ENCODE assay signal across 8 cellular contexts in genomic region chr4:173318648-173319211, GRCh38. TPM values are rescaled to one million over a fixed set of nuclear protein-coding genes. Genes with fewer than 3 reads are reported as not detected.
DNase-seq lines count a peak whose midpoint lies in the region; ATAC-seq, FAIRE-seq and TF ChIP-seq lines count a peak whose summit lies in the region.

No MANE protein-coding gene starts in this region.

- no peak overlapping the region for H3K9ac ChIP-seq in H1 (replicated peaks in 1 of 4; ENCODE audit: extremely low read depth in 1 of 4, low read depth in 3 of 4, low read length in 3 of 4)

- TF ChIP-seq POLR2A in H1 (IDR thresholded peaks at IDR 0.05; ENCODE audit: control extremely low read depth in 1 of 2, low read depth in 2 of 2, low read length in 2 of 2): no peak

- CTCF ChIA-PET in CD4-positive, alpha-beta memory T cell (lab: Charles Lee; ENCODE audit: partially characterized antibody): interaction anchor here (0.6 to 8.0 kb wide), 19 partner anchors 8 to 306 kb away, joined by 3 to 295 read pairs (median 5); partner anchors contain the start of genes HMGB2 and SAP30
- CTCF ChIA-PET in H1 (lab: Charles Lee; ENCODE audit: partially characterized antibody): interaction anchor here (0.6 to 4.9 kb wide), 21 partner anchors 10 to 740 kb away, joined by 3 to 38 read pairs (median 3); partner anchors contain the start of gene HMGB2
- CTCF ChIA-PET in naive thymus-derived CD4-positive, alpha-beta T cell (lab: Charles Lee): interaction anchor here (0.5 to 5.8 kb wide), 23 partner anchors 9 to 305 kb away, joined by 3 to 48 read pairs (median 3); partner anchors contain the start of gene SAP30

- no peaks in the 10 kb centered on the region for H3K9me3 ChIP-seq in CD4-positive, alpha-beta memory T cell (ENCODE audit: control insufficient read depth in 1 of 2, low read length in 2 of 2)
- H3K9me3 ChIP-seq in H1 (ENCODE audit: insufficient read depth in 2 of 2, low read depth in 1 of 2, low read length in 1 of 2): no peaks in the 10 kb centered on the region
- H3K9me3 ChIP-seq in naive thymus-derived CD4-positive, alpha-beta T cell (ENCODE audit: control insufficient read depth in 2 of 3, low read length in 3 of 3): no peaks in the 10 kb centered on the region

- H3K79me1 ChIP-seq in H1 (ENCODE audit: low read depth, low read length): no peaks in the 10 kb centered on the region

- H3K4me2 ChIP-seq in H1 (ENCODE audit: insufficient read depth in 1 of 2, low read depth in 2 of 2, low read length in 2 of 2): peak overlapping the region in 1 of 2 experiments; percentile 51; a peak in 2 of 4 replicates

- H3K36me3 Mint-ChIP-seq in CD4-positive, alpha-beta memory T cell: peaks cover 5 to 26% of the 10 kb centered on the region in 2 donors
- peaks cover 0 to 16% (median 5%) of the 10 kb centered on the region in 5 donors for H3K36me3 Mint-ChIP-seq in naive thymus-derived CD4-positive, alpha-beta T cell

- no peak overlapping the region for H4K91ac ChIP-seq in H1 (replicated peaks; ENCODE audit: insufficient read length, low read length)

- TF ChIP-seq CTCF in H1 (IDR thresholded peaks at IDR 0.05; ENCODE audit: control extremely low read depth in 1 of 3, insufficient read depth in 1 of 3, low read depth in 1 of 3, low read length in 3 of 3): no peak

- no peak overlapping the region for H3K27ac Mint-ChIP-seq in CD4-positive, alpha-beta memory T cell
- H3K27ac Mint-ChIP-seq in naive thymus-derived CD4-positive, alpha-beta T cell: no peak overlapping the region

- no peak overlapping the region for H3K27ac ChIP-seq in CD4-positive, alpha-beta memory T cell (ENCODE audit: low read depth, low read length)
- no peak overlapping the region for H3K27ac ChIP-seq in H1 (ENCODE audit: low read depth, low read length)
- no peak overlapping the region for H3K27ac ChIP-seq in naive thymus-derived CD4-positive, alpha-beta T cell (ENCODE audit: low read depth, low read length)

- no peak for FAIRE-seq in H1 (lab: Jason Lieb, UNC)

- H3K79me2 ChIP-seq in H1 (ENCODE audit: control insufficient read depth in 1 of 2, insufficient read depth in 2 of 2, low read length in 2 of 2): no peaks in the 10 kb centered on the region

- H3K9me3 Mint-ChIP-seq in CD4-positive, alpha-beta memory T cell: no peaks in the 10 kb centered on the region
- no peaks in the 10 kb centered on the region for H3K9me3 Mint-ChIP-seq in naive thymus-derived CD4-positive, alpha-beta T cell

- H3K4me3 ChIP-seq in CD4-positive, alpha-beta memory T cell (ENCODE audit: low read length in 2 of 2): no peak overlapping the region
- peak overlapping the region in 1 of 4 experiments; percentile 29; a peak in 1 of 8 replicates for H3K4me3 ChIP-seq in H1 (ENCODE audit: extremely low read depth in 1 of 4, insufficient read depth in 2 of 4, low read depth in 3 of 4, low read length in 4 of 4)
- H3K4me3 ChIP-seq in naive thymus-derived CD4-positive, alpha-beta T cell (ENCODE audit: low read length): no peak overlapping the region

- H3K27me3 Mint-ChIP-seq in CD4-positive, alpha-beta memory T cell: no peaks in the 10 kb centered on the region
- no peaks in the 10 kb centered on the region for H3K27me3 Mint-ChIP-seq in naive thymus-derived CD4-positive, alpha-beta T cell

- H3K23me2 ChIP-seq in H1 (ENCODE audit: low read depth, low read length): no peaks in the 10 kb centered on the region

- H2BK5ac ChIP-seq in H1 (ENCODE audit: low read depth, low read length): no peak overlapping the region

- H3K4ac ChIP-seq in H1 (replicated peaks; ENCODE audit: insufficient read length, low read depth, low read length): no peak overlapping the region

- H3K4me1 Mint-ChIP-seq in CD4-positive, alpha-beta memory T cell: peaks cover 0 to 2% (median under 1%) of the 10 kb centered on the region in 4 donors
- peaks cover 0 to 5% (median 0%) of the 10 kb centered on the region in 7 donors for H3K4me1 Mint-ChIP-seq in naive thymus-derived CD4-positive, alpha-beta T cell

- H4K5ac ChIP-seq in H1 (ENCODE audit: insufficient read length, low read depth, low read length): peak overlapping the region; percentile 74

- no peak for TF ChIP-seq RAD21 in H1 (IDR thresholded peaks at IDR 0.05 in 1 of 2, conservative IDR thresholded peaks at IDR 0.05 in 1 of 2; ENCODE audit: low read depth in 2 of 2, low read length in 2 of 2)

- H3K36me3 ChIP-seq in CD4-positive, alpha-beta memory T cell (ENCODE audit: insufficient read depth, low read length): peaks cover 4% of the 10 kb centered on the region
- peaks cover 0 to 55% (median 14%) of the 10 kb centered on the region in 4 experiments; a peak in 5 of 8 replicates for H3K36me3 ChIP-seq in H1 (ENCODE audit: control insufficient read depth in 2 of 4, insufficient read depth in 4 of 4, low read length in 3 of 4)
- peaks cover 0 to 15% (median 7%) of the 10 kb centered on the region in 3 experiments for H3K36me3 ChIP-seq in naive thymus-derived CD4-positive, alpha-beta T cell (ENCODE audit: control insufficient read depth in 2 of 3, insufficient read depth in 3 of 3, low read length in 3 of 3)

- no peaks in the 10 kb centered on the region for H3K4me1 ChIP-seq in CD4-positive, alpha-beta memory T cell (ENCODE audit: insufficient read depth, low read length)
- H3K4me1 ChIP-seq in H1 (replicated peaks in 1 of 4; ENCODE audit: control insufficient read depth in 3 of 4, insufficient read depth in 4 of 4, low read length in 3 of 4): peaks cover 0 to 4% (median 3%) of the 10 kb centered on the region in 4 experiments; a peak in 4 of 7 replicates
- H3K4me1 ChIP-seq in naive thymus-derived CD4-positive, alpha-beta T cell (ENCODE audit: control insufficient read depth in 2 of 2, insufficient read depth in 2 of 2, low read length in 2 of 2): no peaks in the 10 kb centered on the region

- POLR2A ChIA-PET in CD4-positive, alpha-beta memory T cell (lab: Charles Lee; ENCODE audit: partially characterized antibody): interaction anchor here (0.7 to 2.7 kb wide), 3 partner anchors 15 to 51 kb away, joined by 3 to 30 read pairs (median 4); partner anchors contain the start of gene HMGB2
- POLR2A ChIA-PET in H1 (lab: Charles Lee; ENCODE audit: partially characterized antibody): interaction anchor here (1.4 to 11.3 kb wide), 2 partner anchors 11 to 16 kb away, joined by 3 to 91 read pairs; partner anchors contain the start of gene HMGB2
- POLR2A ChIA-PET in naive thymus-derived CD4-positive, alpha-beta T cell (lab: Charles Lee): interaction anchor here (1.6 to 1.7 kb wide), 2 partner anchors 15 to 16 kb away, joined by 4 read pairs; partner anchors contain the start of gene HMGB2

- no peak overlapping the region for H3K4me3 Mint-ChIP-seq in CD4-positive, alpha-beta memory T cell
- H3K4me3 Mint-ChIP-seq in naive thymus-derived CD4-positive, alpha-beta T cell: no peak overlapping the region

- no peak overlapping the region for H3K14ac ChIP-seq in H1 (ENCODE audit: insufficient read length)

- no peak overlapping the region for H3K18ac ChIP-seq in H1 (ENCODE audit: extremely low read depth, low read length)

- no peak overlapping the region for H2BK15ac ChIP-seq in H1 (ENCODE audit: low read length)

- H2BK12ac ChIP-seq in H1 (ENCODE audit: low read depth, low read length): no peak overlapping the region

- no peak overlapping the region for H4K8ac ChIP-seq in H1 (ENCODE audit: extremely low read depth, insufficient read depth, low read length)

- H2AK5ac ChIP-seq in H1 (ENCODE audit: low read depth, low read length): no peak overlapping the region

- no peak overlapping the region for H3K23ac ChIP-seq in H1 (ENCODE audit: insufficient read length)

- no peak overlapping the region for H2BK20ac ChIP-seq in H1 (ENCODE audit: low read length)

- ATAC-seq in GM21529 (IDR thresholded peaks at IDR 0.05; ENCODE audit: unreplicated experiment) (peak; percentile 38), HG02678 (IDR thresholded peaks at IDR 0.05; ENCODE audit: unreplicated experiment) (no peak)
- ATAC-seq in naive thymus-derived CD4-positive, alpha-beta T cell: peak; percentile 64

- no peak for TF ChIP-seq EP300 in H1 (IDR thresholded peaks at IDR 0.05; ENCODE audit: borderline replicate concordance in 1 of 2, low read depth in 2 of 2, low read length in 2 of 2)

- no peaks in the 10 kb centered on the region for H3K27me3 ChIP-seq in CD4-positive, alpha-beta memory T cell (ENCODE audit: insufficient read depth, low read length)
- no peaks in the 10 kb centered on the region for H3K27me3 ChIP-seq in H1 (replicated peaks in 1 of 4; ENCODE audit: control insufficient read depth in 3 of 4, extremely low read depth in 1 of 4, insufficient read depth in 3 of 4, low read length in 3 of 4)
- H3K27me3 ChIP-seq in naive thymus-derived CD4-positive, alpha-beta T cell (ENCODE audit: control insufficient read depth in 2 of 2, insufficient read depth in 2 of 2, low read length in 2 of 2): no peaks in the 10 kb centered on the region

- no peaks in the 10 kb centered on the region for H4K20me1 ChIP-seq in H1 (replicated peaks in 1 of 2; ENCODE audit: control insufficient read depth in 1 of 2, insufficient read depth in 2 of 2, low read length in 2 of 2)

- intact Hi-C loops in CD4-positive, alpha-beta memory T cell (cut with micrococcal nuclease): loop anchor here (1.0 to 5.0 kb wide), 3 partner anchors 99 to 306 kb away; no protein-coding TSS in a partner anchor
- intact Hi-C loops in naive thymus-derived CD4-positive, alpha-beta T cell (cut with micrococcal nuclease): loop anchor here (1.0 to 5.0 kb wide), 9 partner anchors 14 to 838 kb away; partner anchors contain the start of gene HMGB2 (in 1 of the 2)

- H2BK120ac ChIP-seq in H1 (replicated peaks; ENCODE audit: low read depth, low read length): no peak overlapping the region

- H3K56ac ChIP-seq in H1 (replicated peaks; ENCODE audit: insufficient read length, low read depth, low read length): no peak overlapping the region

- no peak overlapping the region for H2AFZ ChIP-seq in H1 (ENCODE audit: low read length)

- WGBS in H1 (ENCODE audit: extremely low coverage in 1 of 2, insufficient coverage in 1 of 2, insufficient read length in 1 of 2, insufficient replicate concordance in 2 of 2, low coverage in 1 of 2, low lambda C conversion rate in 2 of 2, missing lambda C conversion rate in 1 of 2), 2 experiments: 37% methylated on average over 3 of the region's 3 CpGs; no CpG with 5 or more reads in 1 of the 2 experiments

- peak in 4 of 5 donors; percentile 28 to 37 (median 31) for DNase-seq in CD4-positive, alpha-beta memory T cell
- DNase-seq in NCI-H460 (ENCODE audit: extremely low read depth, low read depth): peak; percentile 37
- no peak for DNase-seq in H1 (ENCODE audit: low read depth in 1 of 2, low spot score in 2 of 2)
- peak in 4 of 9 donors; percentile 17 to 43 (median 34) for DNase-seq in naive thymus-derived CD4-positive, alpha-beta T cell
- DNase-seq in activated CD8-positive, alpha-beta memory T cell treated with anti-CD3 and anti-CD28 coated beads, Interleukin-2, amount 50 U/mL, for 48 hours: no peak
- DNase-seq in stimulated activated CD4-positive, alpha-beta T cell treated with anti-CD3 and anti-CD28 coated beads, Interleukin-2, amount 100 ng/mL, for 24 hours: no peak

RNA-seq across cellular contexts. Expression of gene HMGB2, which starts 15.4 kb away (rescaled TPM):
- 100 to 1,000 TPM; 110 to 116 TPM for total RNA-seq in CD4-positive, alpha-beta memory T cell
- polyA plus RNA-seq in CD4-positive, alpha-beta memory T cell: 100 to 1,000 TPM; 197 to 255 TPM
- total RNA-seq in NCI-H460 (2014; rRNA removed; shearing (Covaris generic)): 112 and 130 TPM in 2 replicates
- polyA plus RNA-seq in NCI-H460 (2014; cell fraction: nucleus; rRNA removed): 78.1 and 111 TPM in 2 replicates
- 212 and 218 TPM in 2 replicates for total RNA-seq in H1 (2021; fragmentation: NEBNext Ultra II Directional; extraction: Animal tissue kit (Norgen Biotek cat#: 25700))
- 33.4 and 54.7 TPM in 2 replicates for polyA plus RNA-seq in H1 (2011; rRNA removed)
- 192 TPM for polyA plus RNA-seq in H1 (2011; cell fraction: cytosol; rRNA removed)
- 26.9 TPM for polyA plus RNA-seq in H1 (2011; cell fraction: nucleus; rRNA removed)
- 247 to 364 TPM (median 258 TPM) in 4 replicates for polyA plus RNA-seq in H1 (2012, experiment 1 of 2)
- polyA plus RNA-seq in H1 (2012, experiment 2 of 2): 43.4 TPM
- polyA plus RNA-seq in H1 (2013, experiment 1 of 2): 153 TPM
- 154 TPM for polyA plus RNA-seq in H1 (2013, experiment 2 of 2)
- 21.5 and 23.5 TPM in 2 replicates for polyA minus RNA-seq in H1 (2011; rRNA and poly(A)+ RNA removed)
- polyA minus RNA-seq in H1 (2011; cell fraction: cytosol; rRNA and poly(A)+ RNA removed): 55.7 TPM
- 32.2 TPM for polyA minus RNA-seq in H1 (2011; cell fraction: nucleus; rRNA and poly(A)+ RNA removed)
- total RNA-seq in naive thymus-derived CD4-positive, alpha-beta T cell: 100 to 1,000 TPM in 3 of 5 experiments, 10 to 100 TPM in 2; 89.3 to 542 (median 106) TPM
- polyA plus RNA-seq in naive thymus-derived CD4-positive, alpha-beta T cell: 100 to 1,000 TPM; 154 to 232 TPM

RNA-seq across cellular contexts. Expression of gene SAP30, which starts 52.0 kb away (rescaled TPM):
- 1 to 10 TPM; 5.6 to 7.0 TPM for total RNA-seq in CD4-positive, alpha-beta memory T cell
- polyA plus RNA-seq in CD4-positive, alpha-beta memory T cell: 1 to 10 TPM; 5.8 to 7.1 TPM
- 19.9 and 24.9 TPM in 2 replicates for total RNA-seq in NCI-H460 (2014; rRNA removed; shearing (Covaris generic))
- 9.4 and 23.4 TPM in 2 replicates for polyA plus RNA-seq in NCI-H460 (2014; cell fraction: nucleus; rRNA removed)
- total RNA-seq in H1 (2021; fragmentation: NEBNext Ultra II Directional; extraction: Animal tissue kit (Norgen Biotek cat#: 25700)): 17.9 and 21.1 TPM in 2 replicates
- polyA plus RNA-seq in H1 (2011; rRNA removed): 4.9 and 7.7 TPM in 2 replicates
- polyA plus RNA-seq in H1 (2011; cell fraction: cytosol; rRNA removed): 15.4 TPM
- polyA plus RNA-seq in H1 (2011; cell fraction: nucleus; rRNA removed): 5.1 TPM
- polyA plus RNA-seq in H1 (2012, experiment 1 of 2): 12.5 to 17.5 TPM (median 13.7 TPM) in 4 replicates
- 5.7 TPM for polyA plus RNA-seq in H1 (2012, experiment 2 of 2)
- polyA plus RNA-seq in H1 (2013, experiment 1 of 2): 13.7 TPM
- polyA plus RNA-seq in H1 (2013, experiment 2 of 2): 13.5 TPM
- polyA minus RNA-seq in H1 (2011; rRNA and poly(A)+ RNA removed): 1.7 and 2.0 TPM in 2 replicates
- 8.1 TPM for polyA minus RNA-seq in H1 (2011; cell fraction: cytosol; rRNA and poly(A)+ RNA removed)
- 11.5 TPM for polyA minus RNA-seq in H1 (2011; cell fraction: nucleus; rRNA and poly(A)+ RNA removed)
- total RNA-seq in naive thymus-derived CD4-positive, alpha-beta T cell: 10 to 100 TPM in 1 of 5 experiments, 1 to 10 TPM in 3, under 1 TPM in 1; 0.48 to 27.4 (median 1.1) TPM
- 1 to 10 TPM in 1 of 2 donors, under 1 TPM in 1; 0.89 to 2.6 TPM for polyA plus RNA-seq in naive thymus-derived CD4-positive, alpha-beta T cell

Comparison
In these comparisons a context has a peak if more than half of its experiments do, and no peak if none do; other contexts are left out.
1. DNase-seq: peak in CD4-positive, alpha-beta memory T cell (4 of 5) and NCI-H460 (single experiment); none in H1 (0 of 2), activated CD8-positive, alpha-beta memory T cell treated with anti-CD3 and anti-CD28 coated beads, Interleukin-2, amount 50 U/mL, for 48 hours (single experiment) and stimulated activated CD4-positive, alpha-beta T cell treated with anti-CD3 and anti-CD28 coated beads, Interleukin-2, amount 100 ng/mL, for 24 hours (0 of 2).